2 cellular contexts compared by ENCODE assay signal in the genomic region with DNA sequence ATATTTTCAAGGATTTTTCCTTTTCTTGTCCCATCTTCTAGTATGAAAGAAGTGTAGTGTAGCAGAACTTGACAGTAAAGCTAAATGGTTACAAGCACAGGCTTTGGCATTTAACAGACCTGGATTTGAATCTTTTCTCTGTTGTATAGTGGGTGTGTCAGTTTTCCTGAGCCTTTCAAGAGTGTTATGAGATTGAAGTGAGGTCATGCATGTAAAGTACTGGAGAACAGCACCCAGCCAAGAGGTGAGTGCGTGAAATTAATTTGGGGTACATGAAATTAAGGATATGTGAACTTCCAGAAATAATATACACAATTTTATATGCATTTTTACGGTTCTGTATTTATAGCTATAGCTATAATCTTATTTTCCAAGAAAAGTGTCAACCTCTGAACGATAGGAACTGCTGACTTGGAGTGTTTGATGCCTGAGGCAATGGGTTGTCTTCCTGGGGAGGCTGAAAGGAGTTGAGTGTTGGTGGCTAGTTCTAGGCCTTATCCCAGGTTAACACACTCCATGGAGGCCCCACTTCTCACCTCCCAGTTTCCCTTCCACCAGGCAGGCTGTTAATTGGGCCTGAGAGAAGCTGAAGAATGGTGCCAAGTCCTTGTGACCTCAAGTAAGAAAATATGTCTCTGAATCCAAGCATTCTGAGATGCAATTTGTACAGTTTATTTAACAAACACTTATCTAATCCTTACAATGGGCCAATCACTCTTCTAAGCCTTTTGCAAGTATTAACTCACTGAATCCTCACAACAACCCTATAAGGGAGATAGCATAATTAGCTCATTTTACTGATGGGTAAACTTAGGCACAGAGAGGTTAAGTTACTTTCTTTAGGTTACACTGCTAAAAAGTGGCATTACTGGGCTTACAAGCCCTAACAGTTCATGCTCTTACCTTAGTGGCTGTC.
TF ChIP-seq lines count a peak whose summit lies in the region.

No MANE protein-coding gene starts in this region.

TF ChIP-seq in IMR-90, 13 proteins besides CTCF, POLR2A, EP300 and RAD21 (continued from another document):
- TF ChIP-seq MXI1 (IDR thresholded peaks at IDR 0.05; ENCODE audit: borderline replicate concordance, low read depth, low read length) (no peak), BHLHE40 (IDR thresholded peaks at IDR 0.05; ENCODE audit: low read depth, low read length) (no peak), CHD1 (IDR thresholded peaks at IDR 0.05; ENCODE audit: low read depth, low read length) (no peak)

TF ChIP-seq in WTC11, 78 proteins besides CTCF, POLR2A, EP300 and RAD21:
- TF ChIP-seq E2F1 (CRISPR knock-in tag; IDR thresholded peaks at IDR 0.05) (no peak), NR3C1 (CRISPR knock-in tag; conservative IDR thresholded peaks at IDR 0.05; ENCODE audit: low read depth) (no peak)
